Comparison of ENCODE assay signal across 25 cellular contexts in the genomic region with DNA sequence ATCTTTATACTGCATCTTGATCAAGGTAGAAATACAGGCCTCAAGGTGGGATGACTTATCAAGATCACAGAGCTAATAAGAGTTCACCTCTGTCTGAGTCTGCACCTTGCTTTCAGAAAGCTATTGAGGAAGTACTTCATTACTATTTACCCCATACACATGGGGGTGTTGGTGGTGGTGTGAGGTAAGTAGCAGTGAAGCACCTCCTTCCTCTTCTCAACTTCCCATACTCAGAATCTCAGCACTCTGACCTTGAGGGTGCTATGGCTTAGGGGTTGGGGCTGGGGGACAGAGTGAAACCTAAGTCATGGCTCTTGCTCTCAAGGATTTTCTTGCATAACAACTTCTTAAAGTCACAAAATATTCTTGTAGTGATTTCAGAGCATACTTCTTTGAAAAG.
"Had no signal": no experiment of that assay in that cellular context is flagged by ENCODE, and none has a peak within 500 bp of the region (broad histone marks: within the 10 kb centered on the region; RNA-seq: fewer than 3 reads in every experiment).

No MANE protein-coding gene starts in this region.

- H3K27ac Mint-ChIP-seq: activated B cell treated with CpG ODN at 0.5 μM for 24 hours; activated CD8-positive, alpha-beta memory T cell treated with anti-CD3 and anti-CD28 coated beads, Interleukin-2, amount 10 ng/mL, durations not matched to agents 7 days and 5 days; activated CD8-positive, alpha-beta T cell treated with anti-CD3 and anti-CD28 coated beads, Interleukin-2, amount 10 ng/mL, durations not matched to agents 7 days and 5 days; activated naive CD4-positive, alpha-beta T cell treated with anti-CD3 and anti-CD28 coated beads, Interleukin-2, amount 50 U/mL, for 72 hours; dendritic cell treated with granulocyte-macrophage colony-stimulating factor and Interleukin-4, amounts not matched to agents 40 ng/mL and 50 ng/mL, for 4 days; endodermal cell; natural killer cell treated with Interleukin-12 subunit alpha and Interleukin-12 subunit beta and Interleukin-15 and Interleukin-18, amount 100 ng/mL, for 72 hours; stimulated activated naive CD8-positive, alpha-beta T cell treated with anti-CD3 and anti-CD28 coated beads, Interleukin-15, amount 100 ng/mL, for 72 hours; T-helper 17 cell; type B pancreatic cell had no signal

- H3K4me1 ChIP-seq: lower lobe of right lung, right lobe of liver, vagina had no signal

- H3K4me3 ChIP-seq: breast epithelium, lower lobe of right lung, right lobe of liver, vagina had no signal

- DNase-seq: activated B cell treated with CpG ODN at 0.5 μM for 24 hours; activated CD8-positive, alpha-beta memory T cell treated with anti-CD3 and anti-CD28 coated beads, Interleukin-2, amount 10 ng/mL, durations not matched to agents 7 days and 5 days; activated CD8-positive, alpha-beta T cell treated with anti-CD3 and anti-CD28 coated beads, Interleukin-2, amount 10 ng/mL, durations not matched to agents 7 days and 5 days; activated naive CD4-positive, alpha-beta T cell; activated T-cell treated with anti-CD3 and anti-CD28 coated beads, Interleukin-2, amount 50 U/mL, for 48 hours; central memory CD4-positive, alpha-beta T cell; endodermal cell; foreskin melanocyte; kidney glomerular epithelial cell; lower lobe of right lung; mesendoderm; right lobe of liver; stimulated activated CD4-positive, alpha-beta T cell treated with anti-CD3 and anti-CD28 coated beads, Interleukin-2, amount 100 ng/mL, for 48 hours; stimulated activated naive CD8-positive, alpha-beta T cell treated with anti-CD3 and anti-CD28 coated beads, Interleukin-15, amount 100 ng/mL, for 72 hours; substantia nigra; T-helper 17 cell; T1000 had no signal

- H3K27me3 Mint-ChIP-seq: activated B cell treated with CpG ODN at 0.5 μM for 24 hours; dendritic cell treated with granulocyte-macrophage colony-stimulating factor and Interleukin-4, amounts not matched to agents 40 ng/mL and 50 ng/mL, for 4 days; T-helper 17 cell; type B pancreatic cell had no signal

- H3K27ac ChIP-seq: breast epithelium, lower lobe of right lung, right lobe of liver, vagina had no signal

- H3K27me3 ChIP-seq: breast epithelium, right lobe of liver, vagina had no signal

- H3K4me3 Mint-ChIP-seq: activated B cell treated with CpG ODN at 0.5 μM for 24 hours; activated CD8-positive, alpha-beta memory T cell treated with anti-CD3 and anti-CD28 coated beads, Interleukin-2, amount 10 ng/mL, durations not matched to agents 7 days and 5 days; activated CD8-positive, alpha-beta T cell treated with anti-CD3 and anti-CD28 coated beads, Interleukin-2, amount 10 ng/mL, durations not matched to agents 7 days and 5 days; dendritic cell treated with granulocyte-macrophage colony-stimulating factor and Interleukin-4, amounts not matched to agents 40 ng/mL and 50 ng/mL, for 4 days; endodermal cell; natural killer cell treated with Interleukin-12 subunit alpha and Interleukin-12 subunit beta and Interleukin-15 and Interleukin-18, amount 100 ng/mL, for 72 hours; stimulated activated naive CD8-positive, alpha-beta T cell treated with anti-CD3 and anti-CD28 coated beads, Interleukin-15, amount 100 ng/mL, for 72 hours; T-helper 17 cell; type B pancreatic cell had no signal

- H3K9me3 Mint-ChIP-seq: dendritic cell treated with granulocyte-macrophage colony-stimulating factor and Interleukin-4, amounts not matched to agents 40 ng/mL and 50 ng/mL, for 4 days; natural killer cell treated with Interleukin-12 subunit alpha and Interleukin-12 subunit beta and Interleukin-15 and Interleukin-18, amount 100 ng/mL, for 72 hours had no signal

- ATAC-seq: activated CD8-positive, alpha-beta memory T cell treated with anti-CD3 and anti-CD28 coated beads, Interleukin-2, amount 10 ng/mL, durations not matched to agents 7 days and 5 days; activated CD8-positive, alpha-beta T cell treated with anti-CD3 and anti-CD28 coated beads, Interleukin-2, amount 10 ng/mL, durations not matched to agents 7 days and 5 days; activated naive CD4-positive, alpha-beta T cell treated with anti-CD3 and anti-CD28 coated beads, Interleukin-2, amount 50 U/mL, for 72 hours; esophagus mucosa; left lobe of liver; natural killer cell treated with Interleukin-12 subunit alpha and Interleukin-12 subunit beta and Interleukin-15 and Interleukin-18, amount 100 ng/mL, for 72 hours; right lobe of liver; stimulated activated naive CD8-positive, alpha-beta T cell treated with anti-CD3 and anti-CD28 coated beads, Interleukin-15, amount 100 ng/mL, for 72 hours; T-helper 17 cell had no signal

- H3K36me3 ChIP-seq: breast epithelium, lower lobe of right lung, right lobe of liver, vagina had no signal

- H3K4me1 Mint-ChIP-seq: activated CD8-positive, alpha-beta memory T cell treated with anti-CD3 and anti-CD28 coated beads, Interleukin-2, amount 10 ng/mL, durations not matched to agents 7 days and 5 days; stimulated activated naive CD8-positive, alpha-beta T cell treated with anti-CD3 and anti-CD28 coated beads, Interleukin-15, amount 100 ng/mL, for 72 hours; T-helper 17 cell had no signal

- H3K9me3 ChIP-seq: breast epithelium, lower lobe of right lung, right lobe of liver, vagina had no signal
